In the genomic region with DNA sequence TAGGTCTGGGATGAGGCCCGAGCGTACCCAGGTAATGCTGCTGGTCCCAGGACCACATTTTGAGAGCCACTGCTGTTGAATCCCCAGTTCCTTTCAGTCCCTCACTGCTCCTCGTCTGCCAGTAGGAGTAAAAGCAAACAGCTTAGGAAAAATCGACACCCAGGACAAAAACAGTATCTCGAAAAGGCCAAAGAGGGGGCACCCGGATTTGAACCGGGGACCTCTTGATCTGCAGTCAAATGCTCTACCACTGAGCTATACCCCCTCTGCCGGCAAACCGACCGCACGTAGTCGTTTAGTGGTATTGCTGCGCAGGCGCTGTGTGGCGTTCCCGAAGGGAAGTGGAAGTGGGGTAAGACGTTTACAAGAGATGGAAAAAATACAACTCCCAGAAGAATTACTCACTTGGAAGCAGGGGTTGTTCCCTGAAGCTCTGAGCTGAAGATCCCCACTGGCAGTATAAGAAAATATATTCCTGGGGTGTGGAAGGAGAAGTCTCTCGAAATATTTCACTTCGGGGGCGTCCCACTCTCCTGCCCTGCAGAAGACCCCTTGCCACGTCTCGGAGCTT, we compare ENCODE assay signal across 1 cellular context.
TF ChIP-seq lines count a peak whose summit lies in the region.

No MANE protein-coding gene starts in this region.

TF ChIP-seq in GM12878, 131 proteins besides CTCF, POLR2A, EP300 and RAD21 (continues in another document):
- TF ChIP-seq, protein P1, sequence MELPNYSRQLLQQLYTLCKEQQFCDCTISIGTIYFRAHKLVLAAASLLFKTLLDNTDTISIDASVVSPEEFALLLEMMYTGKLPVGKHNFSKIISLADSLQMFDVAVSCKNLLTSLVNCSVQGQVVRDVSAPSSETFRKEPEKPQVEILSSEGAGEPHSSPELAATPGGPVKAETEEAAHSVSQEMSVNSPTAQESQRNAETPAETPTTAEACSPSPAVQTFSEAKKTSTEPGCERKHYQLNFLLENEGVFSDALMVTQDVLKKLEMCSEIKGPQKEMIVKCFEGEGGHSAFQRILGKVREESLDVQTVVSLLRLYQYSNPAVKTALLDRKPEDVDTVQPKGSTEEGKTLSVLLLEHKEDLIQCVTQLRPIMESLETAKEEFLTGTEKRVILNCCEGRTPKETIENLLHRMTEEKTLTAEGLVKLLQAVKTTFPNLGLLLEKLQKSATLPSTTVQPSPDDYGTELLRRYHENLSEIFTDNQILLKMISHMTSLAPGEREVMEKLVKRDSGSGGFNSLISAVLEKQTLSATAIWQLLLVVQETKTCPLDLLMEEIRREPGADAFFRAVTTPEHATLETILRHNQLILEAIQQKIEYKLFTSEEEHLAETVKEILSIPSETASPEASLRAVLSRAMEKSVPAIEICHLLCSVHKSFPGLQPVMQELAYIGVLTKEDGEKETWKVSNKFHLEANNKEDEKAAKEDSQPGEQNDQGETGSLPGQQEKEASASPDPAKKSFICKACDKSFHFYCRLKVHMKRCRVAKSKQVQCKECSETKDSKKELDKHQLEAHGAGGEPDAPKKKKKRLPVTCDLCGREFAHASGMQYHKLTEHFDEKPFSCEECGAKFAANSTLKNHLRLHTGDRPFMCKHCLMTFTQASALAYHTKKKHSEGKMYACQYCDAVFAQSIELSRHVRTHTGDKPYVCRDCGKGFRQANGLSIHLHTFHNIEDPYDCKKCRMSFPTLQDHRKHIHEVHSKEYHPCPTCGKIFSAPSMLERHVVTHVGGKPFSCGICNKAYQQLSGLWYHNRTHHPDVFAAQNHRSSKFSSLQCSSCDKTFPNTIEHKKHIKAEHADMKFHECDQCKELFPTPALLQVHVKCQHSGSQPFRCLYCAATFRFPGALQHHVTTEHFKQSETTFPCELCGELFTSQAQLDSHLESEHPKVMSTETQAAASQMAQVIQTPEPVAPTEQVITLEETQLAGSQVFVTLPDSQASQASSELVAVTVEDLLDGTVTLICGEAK (IDR thresholded peaks at IDR 0.05; ENCODE audit: borderline replicate concordance): peak; percentile 80
- TF ChIP-seq, protein P2, sequence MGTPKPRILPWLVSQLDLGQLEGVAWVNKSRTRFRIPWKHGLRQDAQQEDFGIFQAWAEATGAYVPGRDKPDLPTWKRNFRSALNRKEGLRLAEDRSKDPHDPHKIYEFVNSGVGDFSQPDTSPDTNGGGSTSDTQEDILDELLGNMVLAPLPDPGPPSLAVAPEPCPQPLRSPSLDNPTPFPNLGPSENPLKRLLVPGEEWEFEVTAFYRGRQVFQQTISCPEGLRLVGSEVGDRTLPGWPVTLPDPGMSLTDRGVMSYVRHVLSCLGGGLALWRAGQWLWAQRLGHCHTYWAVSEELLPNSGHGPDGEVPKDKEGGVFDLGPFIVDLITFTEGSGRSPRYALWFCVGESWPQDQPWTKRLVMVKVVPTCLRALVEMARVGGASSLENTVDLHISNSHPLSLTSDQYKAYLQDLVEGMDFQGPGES (IDR thresholded peaks at IDR 0.05): no peak
- TF ChIP-seq ZNF274 (IDR thresholded peaks at IDR 0.05; ENCODE audit: insufficient read depth, insufficient read length): no peak
- TF ChIP-seq TCF3 (IDR thresholded peaks at IDR 0.05; ENCODE audit: borderline replicate concordance, insufficient read depth, low read depth, low read length): no peak
- TF ChIP-seq SUZ12 (IDR thresholded peaks at IDR 0.05; ENCODE audit: unreplicated experiment): no peak
- 0 out of 2 replicates have a peak, but pooled peaks have one; percentile 50 for TF ChIP-seq ASH2L (IDR thresholded peaks at IDR 0.05; ENCODE audit: borderline replicate concordance, low read depth)
- TF ChIP-seq HDAC2 (IDR thresholded peaks at IDR 0.05): no peak
- TF ChIP-seq MEF2A (IDR thresholded peaks at IDR 0.05; ENCODE audit: insufficient read depth, low read depth, low read length): 0 out of 2 replicates have a peak, but pooled peaks have one; percentile 31
- no peak for TF ChIP-seq LARP7 (IDR thresholded peaks at IDR 0.05)
- no peak for TF ChIP-seq MYC (IDR thresholded peaks at IDR 0.05; ENCODE audit: insufficient read depth, insufficient read length, insufficient replicate concordance, low read length, severe bottlenecking)
- TF ChIP-seq, protein P3, sequence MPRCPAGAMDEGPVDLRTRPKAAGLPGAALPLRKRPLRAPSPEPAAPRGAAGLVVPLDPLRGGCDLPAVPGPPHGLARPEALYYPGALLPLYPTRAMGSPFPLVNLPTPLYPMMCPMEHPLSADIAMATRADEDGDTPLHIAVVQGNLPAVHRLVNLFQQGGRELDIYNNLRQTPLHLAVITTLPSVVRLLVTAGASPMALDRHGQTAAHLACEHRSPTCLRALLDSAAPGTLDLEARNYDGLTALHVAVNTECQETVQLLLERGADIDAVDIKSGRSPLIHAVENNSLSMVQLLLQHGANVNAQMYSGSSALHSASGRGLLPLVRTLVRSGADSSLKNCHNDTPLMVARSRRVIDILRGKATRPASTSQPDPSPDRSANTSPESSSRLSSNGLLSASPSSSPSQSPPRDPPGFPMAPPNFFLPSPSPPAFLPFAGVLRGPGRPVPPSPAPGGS (IDR thresholded peaks at IDR 0.05; ENCODE audit: borderline replicate concordance, insufficient read depth, low read depth, low read length, poor library complexity, severe bottlenecking): no peak
- TF ChIP-seq KDM1A (IDR thresholded peaks at IDR 0.05; ENCODE audit: borderline replicate concordance): no peak
- TF ChIP-seq PAX8 (IDR thresholded peaks at IDR 0.05): no peak
- TF ChIP-seq NR2F1 (conservative IDR thresholded peaks at IDR 0.05): peak; percentile 8; the same call in 1 of the 2 replicates
- TF ChIP-seq, protein P4, sequence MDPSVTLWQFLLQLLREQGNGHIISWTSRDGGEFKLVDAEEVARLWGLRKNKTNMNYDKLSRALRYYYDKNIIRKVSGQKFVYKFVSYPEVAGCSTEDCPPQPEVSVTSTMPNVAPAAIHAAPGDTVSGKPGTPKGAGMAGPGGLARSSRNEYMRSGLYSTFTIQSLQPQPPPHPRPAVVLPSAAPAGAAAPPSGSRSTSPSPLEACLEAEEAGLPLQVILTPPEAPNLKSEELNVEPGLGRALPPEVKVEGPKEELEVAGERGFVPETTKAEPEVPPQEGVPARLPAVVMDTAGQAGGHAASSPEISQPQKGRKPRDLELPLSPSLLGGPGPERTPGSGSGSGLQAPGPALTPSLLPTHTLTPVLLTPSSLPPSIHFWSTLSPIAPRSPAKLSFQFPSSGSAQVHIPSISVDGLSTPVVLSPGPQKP (IDR thresholded peaks at IDR 0.05; ENCODE audit: low read depth, low read length): no peak
- TF ChIP-seq ZNF217 (IDR thresholded peaks at IDR 0.05): no peak; the same call in 1 of the 2 replicates
- TF ChIP-seq, protein P5, sequence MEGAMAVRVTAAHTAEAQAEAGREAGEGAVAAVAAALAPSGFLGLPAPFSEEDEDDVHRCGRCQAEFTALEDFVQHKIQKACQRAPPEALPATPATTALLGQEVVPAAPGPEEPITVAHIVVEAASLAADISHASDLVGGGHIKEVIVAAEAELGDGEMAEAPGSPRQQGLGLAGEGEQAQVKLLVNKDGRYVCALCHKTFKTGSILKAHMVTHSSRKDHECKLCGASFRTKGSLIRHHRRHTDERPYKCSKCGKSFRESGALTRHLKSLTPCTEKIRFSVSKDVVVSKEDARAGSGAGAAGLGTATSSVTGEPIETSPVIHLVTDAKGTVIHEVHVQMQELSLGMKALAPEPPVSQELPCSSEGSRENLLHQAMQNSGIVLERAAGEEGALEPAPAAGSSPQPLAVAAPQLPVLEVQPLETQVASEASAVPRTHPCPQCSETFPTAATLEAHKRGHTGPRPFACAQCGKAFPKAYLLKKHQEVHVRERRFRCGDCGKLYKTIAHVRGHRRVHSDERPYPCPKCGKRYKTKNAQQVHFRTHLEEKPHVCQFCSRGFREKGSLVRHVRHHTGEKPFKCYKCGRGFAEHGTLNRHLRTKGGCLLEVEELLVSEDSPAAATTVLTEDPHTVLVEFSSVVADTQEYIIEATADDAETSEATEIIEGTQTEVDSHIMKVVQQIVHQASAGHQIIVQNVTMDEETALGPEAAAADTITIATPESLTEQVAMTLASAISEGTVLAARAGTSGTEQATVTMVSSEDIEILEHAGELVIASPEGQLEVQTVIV (IDR thresholded peaks at IDR 0.05; ENCODE audit: borderline replicate concordance, partially characterized antibody): no peak
- TF ChIP-seq JUNB (IDR thresholded peaks at IDR 0.05): no peak
- TF ChIP-seq, protein P6, sequence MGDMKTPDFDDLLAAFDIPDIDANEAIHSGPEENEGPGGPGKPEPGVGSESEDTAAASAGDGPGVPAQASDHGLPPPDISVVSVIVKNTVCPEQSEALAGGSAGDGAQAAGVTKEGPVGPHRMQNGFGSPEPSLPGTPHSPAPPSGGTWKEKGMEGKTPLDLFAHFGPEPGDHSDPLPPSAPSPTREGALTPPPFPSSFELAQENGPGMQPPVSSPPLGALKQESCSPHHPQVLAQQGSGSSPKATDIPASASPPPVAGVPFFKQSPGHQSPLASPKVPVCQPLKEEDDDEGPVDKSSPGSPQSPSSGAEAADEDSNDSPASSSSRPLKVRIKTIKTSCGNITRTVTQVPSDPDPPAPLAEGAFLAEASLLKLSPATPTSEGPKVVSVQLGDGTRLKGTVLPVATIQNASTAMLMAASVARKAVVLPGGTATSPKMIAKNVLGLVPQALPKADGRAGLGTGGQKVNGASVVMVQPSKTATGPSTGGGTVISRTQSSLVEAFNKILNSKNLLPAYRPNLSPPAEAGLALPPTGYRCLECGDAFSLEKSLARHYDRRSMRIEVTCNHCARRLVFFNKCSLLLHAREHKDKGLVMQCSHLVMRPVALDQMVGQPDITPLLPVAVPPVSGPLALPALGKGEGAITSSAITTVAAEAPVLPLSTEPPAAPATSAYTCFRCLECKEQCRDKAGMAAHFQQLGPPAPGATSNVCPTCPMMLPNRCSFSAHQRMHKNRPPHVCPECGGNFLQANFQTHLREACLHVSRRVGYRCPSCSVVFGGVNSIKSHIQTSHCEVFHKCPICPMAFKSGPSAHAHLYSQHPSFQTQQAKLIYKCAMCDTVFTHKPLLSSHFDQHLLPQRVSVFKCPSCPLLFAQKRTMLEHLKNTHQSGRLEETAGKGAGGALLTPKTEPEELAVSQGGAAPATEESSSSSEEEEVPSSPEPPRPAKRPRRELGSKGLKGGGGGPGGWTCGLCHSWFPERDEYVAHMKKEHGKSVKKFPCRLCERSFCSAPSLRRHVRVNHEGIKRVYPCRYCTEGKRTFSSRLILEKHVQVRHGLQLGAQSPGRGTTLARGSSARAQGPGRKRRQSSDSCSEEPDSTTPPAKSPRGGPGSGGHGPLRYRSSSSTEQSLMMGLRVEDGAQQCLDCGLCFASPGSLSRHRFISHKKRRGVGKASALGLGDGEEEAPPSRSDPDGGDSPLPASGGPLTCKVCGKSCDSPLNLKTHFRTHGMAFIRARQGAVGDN (IDR thresholded peaks at IDR 0.05): no peak
- TF ChIP-seq IRF4 (IDR thresholded peaks at IDR 0.05; ENCODE audit: low read depth, low read length): peak; percentile 47
- TF ChIP-seq MEF2B (IDR thresholded peaks at IDR 0.05; ENCODE audit: partially characterized antibody, poor library complexity, severe bottlenecking): no peak
- no peak for TF ChIP-seq CBX3 (IDR thresholded peaks at IDR 0.05; ENCODE audit: borderline replicate concordance, low read depth)
- no peak; the same call in 1 of the 2 replicates for TF ChIP-seq NBN (IDR thresholded peaks at IDR 0.05)
- no peak for TF ChIP-seq RELA (IDR thresholded peaks at IDR 0.05; ENCODE audit: borderline replicate concordance, partially characterized antibody)
- no peak for TF ChIP-seq ZNF384 (IDR thresholded peaks at IDR 0.05; ENCODE audit: borderline replicate concordance, low read depth, low read length)
- no peak for TF ChIP-seq RB1 (IDR thresholded peaks at IDR 0.05; ENCODE audit: borderline replicate concordance)
- TF ChIP-seq FOS (IDR thresholded peaks at IDR 0.05; ENCODE audit: borderline replicate concordance, extremely low read depth, insufficient read length): no peak
- TF ChIP-seq, protein P7, sequence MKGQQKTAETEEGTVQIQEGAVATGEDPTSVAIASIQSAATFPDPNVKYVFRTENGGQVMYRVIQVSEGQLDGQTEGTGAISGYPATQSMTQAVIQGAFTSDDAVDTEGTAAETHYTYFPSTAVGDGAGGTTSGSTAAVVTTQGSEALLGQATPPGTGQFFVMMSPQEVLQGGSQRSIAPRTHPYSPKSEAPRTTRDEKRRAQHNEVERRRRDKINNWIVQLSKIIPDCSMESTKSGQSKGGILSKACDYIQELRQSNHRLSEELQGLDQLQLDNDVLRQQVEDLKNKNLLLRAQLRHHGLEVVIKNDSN (IDR thresholded peaks at IDR 0.05; ENCODE audit: borderline replicate concordance, extremely low read length, insufficient read depth, low read depth, low read length): no peak
- TF ChIP-seq, protein P8, sequence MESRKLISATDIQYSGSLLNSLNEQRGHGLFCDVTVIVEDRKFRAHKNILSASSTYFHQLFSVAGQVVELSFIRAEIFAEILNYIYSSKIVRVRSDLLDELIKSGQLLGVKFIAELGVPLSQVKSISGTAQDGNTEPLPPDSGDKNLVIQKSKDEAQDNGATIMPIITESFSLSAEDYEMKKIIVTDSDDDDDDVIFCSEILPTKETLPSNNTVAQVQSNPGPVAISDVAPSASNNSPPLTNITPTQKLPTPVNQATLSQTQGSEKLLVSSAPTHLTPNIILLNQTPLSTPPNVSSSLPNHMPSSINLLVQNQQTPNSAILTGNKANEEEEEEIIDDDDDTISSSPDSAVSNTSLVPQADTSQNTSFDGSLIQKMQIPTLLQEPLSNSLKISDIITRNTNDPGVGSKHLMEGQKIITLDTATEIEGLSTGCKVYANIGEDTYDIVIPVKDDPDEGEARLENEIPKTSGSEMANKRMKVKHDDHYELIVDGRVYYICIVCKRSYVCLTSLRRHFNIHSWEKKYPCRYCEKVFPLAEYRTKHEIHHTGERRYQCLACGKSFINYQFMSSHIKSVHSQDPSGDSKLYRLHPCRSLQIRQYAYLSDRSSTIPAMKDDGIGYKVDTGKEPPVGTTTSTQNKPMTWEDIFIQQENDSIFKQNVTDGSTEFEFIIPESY (IDR thresholded peaks at IDR 0.05): no peak
- TF ChIP-seq ZNF207 (IDR thresholded peaks at IDR 0.05; ENCODE audit: borderline replicate concordance): no peak
- TF ChIP-seq, protein P9, sequence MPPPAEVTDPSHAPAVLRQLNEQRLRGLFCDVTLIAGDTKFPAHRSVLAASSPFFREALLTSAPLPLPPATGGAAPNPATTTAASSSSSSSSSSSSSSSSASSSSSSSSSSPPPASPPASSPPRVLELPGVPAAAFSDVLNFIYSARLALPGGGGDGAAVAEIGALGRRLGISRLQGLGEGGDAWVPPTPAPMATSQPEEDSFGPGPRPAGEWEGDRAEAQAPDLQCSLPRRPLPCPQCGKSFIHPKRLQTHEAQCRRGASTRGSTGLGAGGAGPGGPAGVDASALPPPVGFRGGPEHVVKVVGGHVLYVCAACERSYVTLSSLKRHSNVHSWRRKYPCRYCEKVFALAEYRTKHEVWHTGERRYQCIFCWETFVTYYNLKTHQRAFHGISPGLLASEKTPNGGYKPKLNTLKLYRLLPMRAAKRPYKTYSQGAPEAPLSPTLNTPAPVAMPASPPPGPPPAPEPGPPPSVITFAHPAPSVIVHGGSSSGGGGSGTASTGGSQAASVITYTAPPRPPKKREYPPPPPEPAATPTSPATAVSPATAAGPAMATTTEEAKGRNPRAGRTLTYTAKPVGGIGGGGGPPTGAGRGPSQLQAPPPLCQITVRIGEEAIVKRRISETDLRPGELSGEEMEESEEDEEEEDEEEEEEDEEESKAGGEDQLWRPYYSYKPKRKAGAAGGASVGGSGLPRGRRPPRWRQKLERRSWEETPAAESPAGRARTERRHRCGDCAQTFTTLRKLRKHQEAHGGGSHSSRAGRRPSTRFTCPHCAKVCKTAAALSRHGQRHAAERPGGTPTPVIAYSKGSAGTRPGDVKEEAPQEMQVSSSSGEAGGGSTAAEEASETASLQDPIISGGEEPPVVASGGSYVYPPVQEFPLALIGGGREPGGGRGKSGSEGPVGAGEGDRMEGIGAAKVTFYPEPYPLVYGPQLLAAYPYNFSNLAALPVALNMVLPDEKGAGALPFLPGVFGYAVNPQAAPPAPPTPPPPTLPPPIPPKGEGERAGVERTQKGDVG (CRISPR knock-in tag; IDR thresholded peaks at IDR 0.05): no peak
- TF ChIP-seq MYB (IDR thresholded peaks at IDR 0.05; ENCODE audit: borderline replicate concordance, low read depth, low read length): no peak
- no peak; the same call in 1 of the 2 replicates for TF ChIP-seq SMC3 (IDR thresholded peaks at IDR 0.05; ENCODE audit: borderline replicate concordance, low read length)
- TF ChIP-seq RCOR1 (conservative IDR thresholded peaks at IDR 0.05; ENCODE audit: low read depth, low read length): 0 out of 2 replicates have a peak, but pooled peaks have one; percentile 52
